28 cellular contexts compared by ENCODE assay signal in genomic region chr12:67365131-67365530, GRCh38.
"Had no signal": no experiment of that assay in that cellular context is flagged by ENCODE, and none has a peak within 500 bp of the region (broad histone marks: within the 10 kb centered on the region; RNA-seq: fewer than 3 reads in every experiment).

No MANE protein-coding gene starts in this region.

- H3K27ac ChIP-seq: body of pancreas, esophagus muscularis mucosa, gastroesophageal sphincter had no signal

- DNase-seq: activated CD4-positive, alpha-beta memory T cell treated with anti-CD3 and anti-CD28 coated beads for 36 hours; activated CD4-positive, alpha-beta T cell treated with anti-CD3 and anti-CD28 coated beads for 36 hours; activated CD4-positive, alpha-beta T cell treated with anti-CD3 and anti-CD28 coated beads, Interleukin-2, amount 10 ng/mL, durations not matched to agents 24 days and 14 days; activated CD4-positive, CD25-positive, alpha-beta regulatory T cell; activated CD4-positive, CD25-positive, alpha-beta regulatory T cell treated with anti-CD3 and anti-CD28 coated beads, Interleukin-2, amount 50 U/mL, for 72 hours; activated CD8-positive, alpha-beta memory T cell treated with anti-CD3 and anti-CD28 coated beads, Interleukin-2, amount 50 U/mL, for 48 hours; activated CD8-positive, alpha-beta T cell treated with anti-CD3 and anti-CD28 coated beads, Interleukin-2, amount 10 ng/mL, durations not matched to agents 7 days and 5 days; activated effector memory CD4-positive, alpha-beta T cell treated with Interleukin-2 at 50 U/mL for 16 hours; activated gamma-delta T cell treated with Interleukin-2 at 50 U/mL for 16 hours; activated naive CD4-positive, alpha-beta T cell treated with anti-CD3 and anti-CD28 coated beads, Interleukin-2, amount 50 U/mL, for 16 hours; activated naive CD4-positive, alpha-beta T cell treated with Interleukin-2 at 50 U/mL for 16 hours; activated T-cell treated with anti-CD3 and anti-CD28 coated beads for 4 hours; activated T-cell treated with anti-CD3 and anti-CD28 coated beads, Interleukin-2, amount 50 U/mL, for 24 hours; amniotic stem cell; anterior cingulate cortex; body of pancreas; cortex of kidney; dermis blood vessel endothelial cell; effector CD4-positive, alpha-beta T cell; effector memory CD8-positive, alpha-beta T cell; erythroblast; foreskin melanocyte; T-helper 2 cell had no signal

- H3K4me1 ChIP-seq: body of pancreas, esophagus muscularis mucosa, gastroesophageal sphincter had no signal

- H3K4me3 Mint-ChIP-seq: activated CD4-positive, alpha-beta memory T cell treated with anti-CD3 and anti-CD28 coated beads for 36 hours; activated CD4-positive, alpha-beta T cell treated with anti-CD3 and anti-CD28 coated beads for 36 hours; activated CD4-positive, alpha-beta T cell treated with anti-CD3 and anti-CD28 coated beads, Interleukin-2, amount 10 ng/mL, durations not matched to agents 24 days and 14 days; activated CD8-positive, alpha-beta T cell treated with anti-CD3 and anti-CD28 coated beads, Interleukin-2, amount 10 ng/mL, durations not matched to agents 7 days and 5 days; activated naive CD8-positive, alpha-beta T cell; activated T-cell treated with anti-CD3 and anti-CD28 coated beads, Interleukin-2, amount 50 U/mL, for 24 hours; activated T-helper 17 cell treated with anti-CD3 and anti-CD28 coated beads, Interleukin-2, amount 50 U/mL, for 72 hours; effector memory CD8-positive, alpha-beta T cell had no signal

- H3K9me3 Mint-ChIP-seq: activated CD4-positive, alpha-beta T cell treated with anti-CD3 and anti-CD28 coated beads, Interleukin-2, amount 10 ng/mL, durations not matched to agents 24 days and 14 days; activated T-cell treated with anti-CD3 and anti-CD28 coated beads, Interleukin-2, amount 50 U/mL, for 24 hours; activated T-helper 17 cell treated with anti-CD3 and anti-CD28 coated beads, Interleukin-2, amount 50 U/mL, for 72 hours had no signal

- H3K4me1 Mint-ChIP-seq: activated CD4-positive, alpha-beta T cell treated with anti-CD3 and anti-CD28 coated beads for 36 hours; activated CD4-positive, alpha-beta T cell treated with anti-CD3 and anti-CD28 coated beads, Interleukin-2, amount 10 ng/mL, durations not matched to agents 24 days and 14 days; activated T-helper 17 cell treated with anti-CD3 and anti-CD28 coated beads, Interleukin-2, amount 50 U/mL, for 72 hours had no signal

- H3K36me3 Mint-ChIP-seq: activated CD4-positive, alpha-beta memory T cell treated with anti-CD3 and anti-CD28 coated beads for 36 hours; activated naive CD8-positive, alpha-beta T cell had no signal

- H3K9me3 ChIP-seq: body of pancreas, esophagus muscularis mucosa, gastroesophageal sphincter had no signal

- H3K27me3 ChIP-seq: body of pancreas, esophagus muscularis mucosa, gastroesophageal sphincter had no signal

- H3K36me3 ChIP-seq: esophagus muscularis mucosa, gastroesophageal sphincter had no signal

- H3K27me3 Mint-ChIP-seq: activated CD4-positive, alpha-beta memory T cell treated with anti-CD3 and anti-CD28 coated beads for 36 hours; activated CD4-positive, alpha-beta T cell treated with anti-CD3 and anti-CD28 coated beads for 36 hours; activated CD4-positive, alpha-beta T cell treated with anti-CD3 and anti-CD28 coated beads, Interleukin-2, amount 10 ng/mL, durations not matched to agents 24 days and 14 days; activated naive CD8-positive, alpha-beta T cell; activated T-cell treated with anti-CD3 and anti-CD28 coated beads, Interleukin-2, amount 50 U/mL, for 24 hours; activated T-helper 17 cell treated with anti-CD3 and anti-CD28 coated beads, Interleukin-2, amount 50 U/mL, for 72 hours; effector memory CD8-positive, alpha-beta T cell had no signal

- H3K4me3 ChIP-seq: body of pancreas, esophagus muscularis mucosa, gastroesophageal sphincter had no signal

- ATAC-seq: activated CD4-positive, alpha-beta T cell treated with anti-CD3 and anti-CD28 coated beads for 36 hours; activated CD8-positive, alpha-beta T cell treated with anti-CD3 and anti-CD28 coated beads, Interleukin-2, amount 10 ng/mL, durations not matched to agents 7 days and 5 days; activated T-helper 17 cell treated with anti-CD3 and anti-CD28 coated beads, Interleukin-2, amount 50 U/mL, for 72 hours; body of pancreas; effector memory CD8-positive, alpha-beta T cell; gastroesophageal sphincter had no signal

- H3K27ac Mint-ChIP-seq: activated CD4-positive, alpha-beta memory T cell treated with anti-CD3 and anti-CD28 coated beads for 36 hours; activated CD4-positive, alpha-beta T cell treated with anti-CD3 and anti-CD28 coated beads for 36 hours; activated CD4-positive, alpha-beta T cell treated with anti-CD3 and anti-CD28 coated beads, Interleukin-2, amount 10 ng/mL, durations not matched to agents 24 days and 14 days; activated CD8-positive, alpha-beta T cell treated with anti-CD3 and anti-CD28 coated beads, Interleukin-2, amount 10 ng/mL, durations not matched to agents 7 days and 5 days; activated naive CD8-positive, alpha-beta T cell; activated T-cell treated with anti-CD3 and anti-CD28 coated beads, Interleukin-2, amount 50 U/mL, for 24 hours; activated T-helper 17 cell treated with anti-CD3 and anti-CD28 coated beads, Interleukin-2, amount 50 U/mL, for 72 hours; effector memory CD8-positive, alpha-beta T cell had no signal

- FAIRE-seq: colon had no signal
